In the genomic region with DNA sequence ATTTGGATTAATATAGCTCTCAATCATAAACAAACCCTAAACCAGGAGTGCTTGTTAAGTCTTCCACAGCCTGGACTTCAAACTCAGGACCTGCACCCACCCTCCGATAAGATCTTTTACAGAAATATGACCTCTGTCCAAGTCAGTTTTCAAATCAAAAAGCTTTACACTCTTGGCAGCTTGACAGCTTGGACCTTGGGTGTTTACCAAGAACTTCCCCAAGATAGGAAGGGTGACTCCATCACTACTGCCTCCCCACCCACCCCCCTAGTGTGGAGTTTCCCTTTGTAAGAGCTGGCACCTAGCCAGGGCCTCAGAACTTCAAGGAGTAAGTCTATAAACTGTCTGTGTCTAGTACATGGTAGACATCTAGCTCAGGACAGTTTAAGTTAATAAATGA, we compare ENCODE assay signal across 1 cellular context.
TF ChIP-seq lines count a peak whose summit lies in the region.

No MANE protein-coding gene starts in this region.

TF ChIP-seq in WTC11, 78 proteins besides CTCF, POLR2A, EP300 and RAD21 (continued from another document):
- TF ChIP-seq, protein P1, sequence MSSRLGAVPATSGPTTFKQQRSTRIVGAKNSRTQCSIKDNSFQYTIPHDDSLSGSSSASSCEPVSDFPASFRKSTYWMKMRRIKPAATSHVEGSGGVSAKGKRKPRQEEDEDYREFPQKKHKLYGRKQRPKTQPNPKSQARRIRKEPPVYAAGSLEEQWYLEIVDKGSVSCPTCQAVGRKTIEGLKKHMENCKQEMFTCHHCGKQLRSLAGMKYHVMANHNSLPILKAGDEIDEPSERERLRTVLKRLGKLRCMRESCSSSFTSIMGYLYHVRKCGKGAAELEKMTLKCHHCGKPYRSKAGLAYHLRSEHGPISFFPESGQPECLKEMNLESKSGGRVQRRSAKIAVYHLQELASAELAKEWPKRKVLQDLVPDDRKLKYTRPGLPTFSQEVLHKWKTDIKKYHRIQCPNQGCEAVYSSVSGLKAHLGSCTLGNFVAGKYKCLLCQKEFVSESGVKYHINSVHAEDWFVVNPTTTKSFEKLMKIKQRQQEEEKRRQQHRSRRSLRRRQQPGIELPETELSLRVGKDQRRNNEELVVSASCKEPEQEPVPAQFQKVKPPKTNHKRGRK (CRISPR knock-in tag; IDR thresholded peaks at IDR 0.05; ENCODE audit: borderline replicate concordance), result no peak
- TF ChIP-seq, protein P2, sequence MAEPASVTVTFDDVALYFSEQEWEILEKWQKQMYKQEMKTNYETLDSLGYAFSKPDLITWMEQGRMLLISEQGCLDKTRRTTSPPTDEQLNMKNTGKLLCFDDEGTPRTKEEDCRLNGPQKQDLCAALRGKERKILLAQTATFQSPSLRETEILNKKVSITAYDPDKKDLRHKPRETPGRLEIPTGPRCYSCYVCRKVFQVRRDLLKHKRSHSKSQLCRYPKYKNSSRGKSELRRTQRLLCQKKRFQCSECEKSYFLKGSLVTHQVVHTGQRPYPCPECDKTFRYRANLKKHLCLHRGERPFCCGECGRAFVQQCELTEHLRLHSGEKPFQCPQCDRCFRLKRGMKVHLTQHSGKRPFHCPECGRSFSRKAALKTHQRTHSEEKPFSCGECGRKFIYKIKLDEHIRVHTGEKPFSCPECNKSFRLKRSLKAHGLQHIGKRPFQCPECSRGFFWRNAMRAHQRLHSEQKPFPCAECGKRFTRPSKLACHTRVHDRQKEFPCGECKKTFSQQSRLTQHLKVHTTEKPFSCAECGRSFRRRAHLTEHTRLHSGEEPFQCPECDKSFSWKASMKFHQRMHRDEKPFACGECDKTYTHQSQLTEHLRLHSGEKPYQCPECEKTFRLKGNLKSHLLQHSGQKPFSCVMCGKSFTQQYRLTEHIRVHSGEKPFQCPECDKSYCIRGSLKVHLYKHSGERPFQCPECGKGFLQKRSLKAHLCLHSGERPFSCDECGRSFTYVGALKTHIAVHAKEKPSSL (CRISPR knock-in tag; conservative IDR thresholded peaks at IDR 0.05), result no peak
- TF ChIP-seq, protein P3, sequence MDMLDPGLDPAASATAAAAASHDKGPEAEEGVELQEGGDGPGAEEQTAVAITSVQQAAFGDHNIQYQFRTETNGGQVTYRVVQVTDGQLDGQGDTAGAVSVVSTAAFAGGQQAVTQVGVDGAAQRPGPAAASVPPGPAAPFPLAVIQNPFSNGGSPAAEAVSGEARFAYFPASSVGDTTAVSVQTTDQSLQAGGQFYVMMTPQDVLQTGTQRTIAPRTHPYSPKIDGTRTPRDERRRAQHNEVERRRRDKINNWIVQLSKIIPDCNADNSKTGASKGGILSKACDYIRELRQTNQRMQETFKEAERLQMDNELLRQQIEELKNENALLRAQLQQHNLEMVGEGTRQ (CRISPR knock-in tag; IDR thresholded peaks at IDR 0.05), result no peak
- no peak for TF ChIP-seq HMGA2 (CRISPR knock-in tag; IDR thresholded peaks at IDR 0.05)
